In genomic region chr15:96052154-96052553, GRCh38 we compare ENCODE assay signal across 22 cellular contexts.
DNase-seq lines count a peak whose midpoint lies in the region; ATAC-seq and TF ChIP-seq lines count a peak whose summit lies in the region.
"Had no signal": no experiment of that assay in that cellular context is flagged by ENCODE, and none has a peak within 500 bp of the region (broad histone marks: within the 10 kb centered on the region; RNA-seq: fewer than 3 reads in every experiment).

No MANE protein-coding gene starts in this region.

- no peaks in the 10 kb centered on the region for H3K27me3 Mint-ChIP-seq in neural crest cell (ENCODE audit: low read depth)

- no peaks in the 10 kb centered on the region for H3K36me3 Mint-ChIP-seq in neural crest cell (ENCODE audit: low read depth)
- H3K36me3 Mint-ChIP-seq: CD4-positive, alpha-beta memory T cell had no signal

- H3K36me3 ChIP-seq in HUES64 (ENCODE audit: insufficient read depth, low read length) (no peaks in the 10 kb centered on the region), iPS-15b (ENCODE audit: control insufficient read depth, insufficient read depth, low read length) (no peaks in the 10 kb centered on the region)
- H3K36me3 ChIP-seq: vagina had no signal

- H3K9me3 Mint-ChIP-seq in neural crest cell = peaks cover 5% of the 10 kb centered on the region
- H3K9me3 Mint-ChIP-seq: central memory CD8-positive, alpha-beta T cell; dendritic cell treated with granulocyte-macrophage colony-stimulating factor and Interleukin-4, amounts not matched to agents 40 ng/mL and 50 ng/mL, for 4 days had no signal

- H3K4me3 ChIP-seq in HUES64 (ENCODE audit: low read length) (peak overlapping the region; percentile 51), iPS-15b (ENCODE audit: low read depth, low read length) (peak overlapping the region; percentile 48)
- H3K4me3 ChIP-seq: lung had no signal

- H3K27me3 ChIP-seq in HUES64 (ENCODE audit: insufficient read depth, low read length) (peaks cover 97% of the 10 kb centered on the region), iPS-15b (ENCODE audit: control insufficient read depth, insufficient read depth, low read length) (peaks cover 85% of the 10 kb centered on the region)
- H3K27me3 ChIP-seq: vagina had no signal

- no peak for ATAC-seq in GM19455 (IDR thresholded peaks at IDR 0.05; ENCODE audit: unreplicated experiment)
- ATAC-seq: activated naive CD8-positive, alpha-beta T cell treated with anti-CD3 and anti-CD28 coated beads, Interleukin-2, amount 50 U/mL, for 24 hours; SK-N-SH treated with all-trans-retinoic acid at 6 μM for 48 hours; T-helper 17 cell had no signal

- WGBS in HUES64 = 51% methylated on average over 4 of the region's 4 CpGs

- H3K4me1 Mint-ChIP-seq in neural crest cell = peaks cover 60% of the 10 kb centered on the region
- H3K4me1 Mint-ChIP-seq: central memory CD8-positive, alpha-beta T cell had no signal

- H3K27ac ChIP-seq in C4-2B (peak overlapping the region; percentile 90), HUES64 (ENCODE audit: low read depth, low read length) (no peak overlapping the region)
- H3K27ac ChIP-seq: vagina had no signal

- no peak overlapping the region for H3K27ac Mint-ChIP-seq in neural crest cell (ENCODE audit: unreplicated experiment)
- H3K27ac Mint-ChIP-seq: activated naive CD8-positive, alpha-beta T cell treated with anti-CD3 and anti-CD28 coated beads, Interleukin-2, amount 50 U/mL, for 24 hours; CD4-positive, alpha-beta memory T cell; dendritic cell treated with granulocyte-macrophage colony-stimulating factor and Interleukin-4, amounts not matched to agents 40 ng/mL and 50 ng/mL, for 4 days; T-helper 17 cell had no signal

- no peak for DNase-seq in neural crest cell (ENCODE audit: low read depth, low spot score)
- no peak for DNase-seq in NCI-H524 treated with DMSO at 0.1 percent for 48 hours (lab: John Stamatoyannopoulos, UW)
- no peak for DNase-seq in HuH-7.5 (ENCODE audit: low spot score)
- DNase-seq in middle frontal gyrus (ENCODE audit: extremely low spot score, low spot score) = no peak
- DNase-seq: activated naive CD8-positive, alpha-beta T cell treated with anti-CD3 and anti-CD28 coated beads, Interleukin-2, amount 50 U/mL, for 24 hours; CD4-positive, alpha-beta memory T cell; H7; NCI-H146; NCI-H2107; NCI-H446; stimulated activated CD4-positive, alpha-beta T cell treated with anti-CD3 and anti-CD28 coated beads, Interleukin-15, amount 100 ng/mL, for 24 hours; stimulated activated naive CD4-positive, alpha-beta T cell; T-helper 17 cell had no signal

- H3K4me3 Mint-ChIP-seq in neural crest cell = peak overlapping the region; percentile 60
- H3K4me3 Mint-ChIP-seq: activated naive CD8-positive, alpha-beta T cell treated with anti-CD3 and anti-CD28 coated beads, Interleukin-2, amount 50 U/mL, for 24 hours; T-helper 17 cell had no signal

- no peak overlapping the region for H3K9ac ChIP-seq in HUES64 (ENCODE audit: low read depth, low read length)
- H3K9ac ChIP-seq in iPS-15b (ENCODE audit: low read depth, low read length) = no peak overlapping the region

- TF ChIP-seq CTCF in C4-2B (conservative IDR thresholded peaks at IDR 0.05) = no peak
- no peak for TF ChIP-seq CTCF in neural crest cell (conservative IDR thresholded peaks at IDR 0.05)

- H3K4me1 ChIP-seq in HUES64 (ENCODE audit: insufficient read depth, low read length) = peaks cover 13% of the 10 kb centered on the region
- H3K4me1 ChIP-seq in iPS-15b (ENCODE audit: control insufficient read depth, insufficient read depth, low read length) = peaks cover 9% of the 10 kb centered on the region

- H3K9me3 ChIP-seq in HUES64 (ENCODE audit: insufficient read depth, low read depth, low read length) = no peaks in the 10 kb centered on the region; the same call in 1 of the 2 replicates
- no peaks in the 10 kb centered on the region for H3K9me3 ChIP-seq in iPS-15b (ENCODE audit: control insufficient read depth, insufficient read depth, low read length)
- H3K9me3 ChIP-seq: vagina had no signal
